10 cellular contexts compared by ENCODE assay signal in the genomic region with DNA sequence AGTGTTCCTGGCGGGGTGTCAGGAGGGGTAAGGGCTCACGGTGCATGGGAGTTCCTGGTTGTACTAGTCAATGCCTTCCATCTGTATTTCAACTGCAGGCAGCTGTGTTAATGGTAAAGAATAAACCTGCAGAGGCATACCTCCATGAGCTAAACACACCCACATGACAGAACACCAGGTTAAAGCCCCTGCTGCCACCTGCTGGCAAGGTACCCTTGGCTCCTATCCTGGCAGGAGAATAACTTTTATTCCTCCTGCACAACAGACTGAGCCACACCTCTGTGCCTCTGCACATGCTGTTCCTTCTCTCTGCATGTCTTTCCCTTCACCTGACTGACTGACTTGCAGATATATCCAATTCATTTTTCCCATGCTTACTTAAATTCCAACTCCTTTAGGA. TPM values are rescaled to one million over a fixed set of nuclear protein-coding genes. Genes with fewer than 3 reads are reported as not detected.
DNase-seq lines count a peak whose midpoint lies in the region; ATAC-seq and TF ChIP-seq lines count a peak whose summit lies in the region.
"Had no signal": no experiment of that assay in that cellular context is flagged by ENCODE, and none has a peak within 500 bp of the region (broad histone marks: within the 10 kb centered on the region; RNA-seq: fewer than 3 reads in every experiment).

No MANE protein-coding gene starts in this region.

- H3K27ac ChIP-seq in upper lobe of right lung: no peak overlapping the region

- H3K27ac Mint-ChIP-seq in effector memory CD8-positive, alpha-beta T cell: no peak overlapping the region
- H3K27ac Mint-ChIP-seq in mesothelial cell of epicardium: no peak overlapping the region

- H3K4me1 ChIP-seq in upper lobe of right lung: no peaks in the 10 kb centered on the region

- no peaks in the 10 kb centered on the region for H3K9me3 ChIP-seq in upper lobe of right lung

- H3K36me3 Mint-ChIP-seq in effector memory CD8-positive, alpha-beta T cell (ENCODE audit: insufficient read depth): no peaks in the 10 kb centered on the region
- no peaks in the 10 kb centered on the region for H3K36me3 Mint-ChIP-seq in mesothelial cell of epicardium

- TF ChIP-seq CTCF in upper lobe of right lung (IDR thresholded peaks at IDR 0.05) (peak; percentile 14), mesothelial cell of epicardium (IDR thresholded peaks at IDR 0.05; ENCODE audit: unreplicated experiment) (no peak)

- H3K36me3 ChIP-seq in upper lobe of right lung: no peaks in the 10 kb centered on the region

- no peaks in the 10 kb centered on the region for H3K27me3 ChIP-seq in upper lobe of right lung

- peaks cover 0 to 1% of the 10 kb centered on the region in 2 donors for H3K4me1 Mint-ChIP-seq in effector memory CD8-positive, alpha-beta T cell (ENCODE audit: low read depth in 2 of 2)
- H3K4me1 Mint-ChIP-seq in mesothelial cell of epicardium: no peaks in the 10 kb centered on the region

- in situ Hi-C loops in SK-MEL-5 (cut with HindIII; ENCODE audit: low pct_unique_long_range_greater_than_20kb, low sequenced_read_pairs): no loop called here

- peak; percentile 63 for ATAC-seq in effector memory CD8-positive, alpha-beta T cell (replicated peaks)
- ATAC-seq in upper lobe of right lung (peak; percentile 43), GM18498 (IDR thresholded peaks at IDR 0.05; ENCODE audit: unreplicated experiment) (no peak)

- peak; percentile 10 for DNase-seq in stimulated activated CD4-positive, alpha-beta T cell treated with anti-CD3 and anti-CD28 coated beads, Interleukin-12 subunit alpha, Interleukin-12 subunit beta, amount 100 ng/mL, for 4 hours
- no peak for DNase-seq in stimulated activated CD4-positive, alpha-beta T cell treated with anti-CD3 and anti-CD28 coated beads, Interleukin-2, amount 100 ng/mL, for 48 hours
- peak; percentile 26 for DNase-seq in SK-MEL-5 (ENCODE audit: low read depth, low spot score)
- DNase-seq in effector memory CD8-positive, alpha-beta T cell: peak; percentile 13 to 38 (median 14)
- DNase-seq in upper lobe of right lung: no peak
- DNase-seq in CD1c-positive myeloid dendritic cell (ENCODE audit: extremely low spot score): no peak
- no peak for DNase-seq in mesothelial cell of epicardium (ENCODE audit: low spot score in 2 of 2, unreplicated experiment in 2 of 2)
- DNase-seq: DMS79 treated with DMSO at 0.1 percent for 48 hours had no signal

- no peaks in the 10 kb centered on the region for H3K9me3 Mint-ChIP-seq in effector memory CD8-positive, alpha-beta T cell
- peaks cover 43% of the 10 kb centered on the region for H3K9me3 Mint-ChIP-seq in mesothelial cell of epicardium

- intact Hi-C loops in upper lobe of right lung (cut with DNase I): no loop called here

- no peak overlapping the region for H3K4me3 Mint-ChIP-seq in effector memory CD8-positive, alpha-beta T cell
- no peak overlapping the region for H3K4me3 Mint-ChIP-seq in mesothelial cell of epicardium

- no peaks in the 10 kb centered on the region for H3K27me3 Mint-ChIP-seq in effector memory CD8-positive, alpha-beta T cell
- no peaks in the 10 kb centered on the region for H3K27me3 Mint-ChIP-seq in mesothelial cell of epicardium (ENCODE audit: low read depth)

- no peak overlapping the region for H3K4me3 ChIP-seq in upper lobe of right lung

RNA-seq across cellular contexts. Expression of a gene that starts 11.1 kb away (rescaled TPM):
- total RNA-seq in SK-MEL-5 (2014; rRNA removed; shearing (Covaris generic)): 0.05 TPM in 1 of 2 replicates, not detected in the other
- 0.04 TPM in 1 of 2 replicates, not detected in the other for polyA plus RNA-seq in SK-MEL-5 (2015; cell fraction: cytosol; rRNA removed)
- 0.04 TPM in 1 of 2 replicates, not detected in the other for polyA plus RNA-seq in SK-MEL-5 (2015; cell fraction: nucleus; rRNA removed)
- total RNA-seq in upper lobe of right lung (not detected), mesothelial cell of epicardium (0.25 TPM in 1 of 3 replicates, not detected in the others)
- total RNA-seq: HT1080 had no signal

RNA-seq across cellular contexts. Expression of a gene that starts 20.6 kb away (rescaled TPM):
- 84.7 and 92.2 TPM in 2 replicates for total RNA-seq in SK-MEL-5 (2014; rRNA removed; shearing (Covaris generic))
- polyA plus RNA-seq in SK-MEL-5 (2015; cell fraction: cytosol; rRNA removed): 73.3 and 90.9 TPM in 2 replicates
- 216 and 284 TPM in 2 replicates for polyA plus RNA-seq in SK-MEL-5 (2015; cell fraction: nucleus; rRNA removed)
- 98.4 TPM for total RNA-seq in upper lobe of right lung
- total RNA-seq in mesothelial cell of epicardium: 410 to 423 TPM (median 423 TPM) in 3 replicates

Comparison
In these comparisons a context has a peak if more than half of its experiments do, and no peak if none do; other contexts are left out.
1. DNase-seq: peak in stimulated activated CD4-positive, alpha-beta T cell treated with anti-CD3 and anti-CD28 coated beads, Interleukin-12 subunit alpha, Interleukin-12 subunit beta, amount 100 ng/mL, for 4 hours (single experiment), SK-MEL-5 (single experiment) and effector memory CD8-positive, alpha-beta T cell (3 of 3); none in stimulated activated CD4-positive, alpha-beta T cell treated with anti-CD3 and anti-CD28 coated beads, Interleukin-2, amount 100 ng/mL, for 48 hours (0 of 2), upper lobe of right lung (single experiment), CD1c-positive myeloid dendritic cell (single experiment) and mesothelial cell of epicardium (0 of 2).